ENCODE assay signal across 32 cellular contexts in genomic region chr9:108677776-108678175, GRCh38.
"Had no signal": no experiment of that assay in that cellular context is flagged by ENCODE, and none has a peak within 500 bp of the region (broad histone marks: within the 10 kb centered on the region; RNA-seq: fewer than 3 reads in every experiment).

No MANE protein-coding gene starts in this region.

- ATAC-seq: activated CD8-positive, alpha-beta T cell treated with anti-CD3 and anti-CD28 coated beads for 36 hours; activated naive CD4-positive, alpha-beta T cell treated with anti-CD3 and anti-CD28 coated beads, Interleukin-2, amount 50 U/mL, for 72 hours; activated T-cell treated with anti-CD3 and anti-CD28 coated beads, Interleukin-2, amount 50 U/mL, for 4 hours; activated T-cell treated with anti-CD3 and anti-CD28 coated beads, Interleukin-2, amount 50 U/mL, for 72 hours; activated T-helper 17 cell treated with anti-CD3 and anti-CD28 coated beads, Interleukin-2, amount 50 U/mL, for 72 hours; body of pancreas had no signal

- H3K4me3 ChIP-seq: adrenal gland, body of pancreas, breast epithelium had no signal

- H3K27ac ChIP-seq: adrenal gland, body of pancreas, brain microvascular endothelial cell, breast epithelium, VCaP had no signal

- DNase-seq: activated B cell treated with CpG ODN at 0.5 μM for 24 hours; activated CD4-positive, alpha-beta memory T cell treated with anti-CD3 and anti-CD28 coated beads for 36 hours; activated CD4-positive, alpha-beta T cell treated with anti-CD3 and anti-CD28 coated beads for 4 hours; activated CD4-positive, alpha-beta T cell treated with anti-CD3 and anti-CD28 coated beads, Interleukin-2, amount 10 ng/mL, durations not matched to agents 24 days and 14 days; activated CD4-positive, alpha-beta T cell treated with anti-CD3 and anti-CD28 coated beads, Interleukin-2, amount 50 U/mL, for 1 hour; activated CD4-positive, alpha-beta T cell treated with anti-CD3 and anti-CD28 coated beads, Interleukin-2, amount 50 U/mL, for 4 hours; activated CD4-positive, CD25-positive, alpha-beta regulatory T cell treated with anti-CD3 and anti-CD28 coated beads, Interleukin-2, amount 50 U/mL, for 72 hours; activated CD8-positive, alpha-beta memory T cell treated with anti-CD3 and anti-CD28 coated beads, Interleukin-2, amount 50 U/mL, for 4 hours; activated CD8-positive, alpha-beta T cell treated with anti-CD3 and anti-CD28 coated beads for 36 hours; activated effector memory CD4-positive, alpha-beta T cell treated with anti-CD3 and anti-CD28 coated beads, Interleukin-2, amount 50 U/mL, for 16 hours; activated gamma-delta T cell treated with Interleukin-2 at 50 U/mL for 16 hours; activated naive CD4-positive, alpha-beta T cell; activated naive CD4-positive, alpha-beta T cell treated with anti-CD3 and anti-CD28 coated beads for 36 hours; activated naive CD4-positive, alpha-beta T cell treated with anti-CD3 and anti-CD28 coated beads, Interleukin-2, amount 50 U/mL, for 16 hours; activated naive CD8-positive, alpha-beta T cell treated with anti-CD3 and anti-CD28 coated beads for 36 hours; activated T-cell treated with anti-CD3 and anti-CD28 coated beads for 4 hours; activated T-cell treated with anti-CD3 and anti-CD28 coated beads, Interleukin-2, amount 50 U/mL, for 1 hour; activated T-cell treated with anti-CD3 and anti-CD28 coated beads, Interleukin-2, amount 50 U/mL, for 4 hours; activated T-cell treated with anti-CD3 and anti-CD28 coated beads, Interleukin-2, amount 50 U/mL, for 72 hours; adrenal gland; amniotic stem cell; aorta; body of pancreas; brain microvascular endothelial cell; central memory CD4-positive, alpha-beta T cell; T-helper 1 cell; T-helper 2 cell; T-helper 9 cell had no signal

- H3K9me3 ChIP-seq: adrenal gland, body of pancreas, breast epithelium had no signal

- H3K4me1 ChIP-seq: adrenal gland, body of pancreas, breast epithelium had no signal

- H3K36me3 ChIP-seq: adrenal gland, brain microvascular endothelial cell, breast epithelium had no signal

- H3K27me3 ChIP-seq: adrenal gland, body of pancreas, brain microvascular endothelial cell, breast epithelium had no signal
